ENCODE assay signal across 24 cellular contexts in the genomic region with DNA sequence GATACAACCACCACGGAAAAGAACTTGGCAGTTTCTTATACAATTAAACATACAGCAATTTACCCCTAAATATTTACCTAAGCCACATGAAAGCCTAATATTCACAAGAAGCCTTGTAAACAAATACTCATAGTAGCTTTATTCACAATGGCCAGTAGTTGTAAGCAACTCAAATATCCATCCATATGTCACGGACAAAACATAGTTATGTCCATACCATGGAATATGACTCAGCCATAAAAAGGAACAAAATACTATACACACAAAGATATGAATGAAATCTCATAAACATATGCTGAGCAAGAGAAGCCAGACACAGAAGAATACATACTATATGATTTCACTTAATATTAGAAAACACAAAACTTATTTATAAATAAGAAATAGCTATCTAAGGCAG.
"Had no signal": no experiment of that assay in that cellular context is flagged by ENCODE, and none has a peak within 500 bp of the region (broad histone marks: within the 10 kb centered on the region; RNA-seq: fewer than 3 reads in every experiment).

No MANE protein-coding gene starts in this region.

- DNase-seq: dermis blood vessel endothelial cell; esophagus squamous epithelium; foreskin fibroblast; glutamatergic neuron; immature natural killer cell; left lung; lower lobe of right lung; occipital lobe; pancreas; right cardiac atrium; small intestine; stimulated activated CD4-positive, alpha-beta T cell treated with anti-CD3 and anti-CD28 coated beads, Interleukin-12 subunit alpha, Interleukin-12 subunit beta, amount 100 ng/mL, for 4 hours; stimulated activated naive CD8-positive, alpha-beta T cell treated with anti-CD3 and anti-CD28 coated beads, Interleukin-15, Interleukin-2, amounts not matched to agents 100 U/mL and 50 U/mL, for 24 hours; tibial artery; upper lobe of left lung; uterus had no signal

- H3K4me3 ChIP-seq: esophagus squamous epithelium, gastroesophageal sphincter, left lung, lower lobe of right lung, neural progenitor cell, pancreas, suprapubic skin, tibial artery, upper lobe of left lung, uterus had no signal

- H3K4me3 Mint-ChIP-seq: memory B cell; mesothelial cell of epicardium; natural killer cell treated with Interleukin-12 subunit alpha and Interleukin-12 subunit beta and Interleukin-15 and Interleukin-18, amount 100 ng/mL, for 72 hours; neural progenitor cell had no signal

- H3K27ac ChIP-seq: esophagus squamous epithelium, gastroesophageal sphincter, left lung, lower lobe of right lung, neural progenitor cell, pancreas, suprapubic skin, tibial artery, upper lobe of left lung, uterus had no signal

- H3K9me3 Mint-ChIP-seq: immature natural killer cell; memory B cell; mesothelial cell of epicardium; natural killer cell treated with Interleukin-12 subunit alpha and Interleukin-12 subunit beta and Interleukin-15 and Interleukin-18, amount 100 ng/mL, for 72 hours; neural progenitor cell had no signal

- ATAC-seq: gastroesophageal sphincter; left lung; lower lobe of right lung; natural killer cell treated with Interleukin-12 subunit alpha and Interleukin-12 subunit beta and Interleukin-15 and Interleukin-18, amount 100 ng/mL, for 72 hours; pancreas; right cardiac atrium; stimulated activated naive CD8-positive, alpha-beta T cell treated with anti-CD3 and anti-CD28 coated beads, Interleukin-15, Interleukin-2, amounts not matched to agents 100 U/mL and 50 U/mL, for 24 hours had no signal

- H3K36me3 Mint-ChIP-seq: natural killer cell treated with Interleukin-12 subunit alpha and Interleukin-12 subunit beta and Interleukin-15 and Interleukin-18, amount 100 ng/mL, for 72 hours had no signal

- H3K27me3 ChIP-seq: esophagus squamous epithelium, gastroesophageal sphincter, left lung, neural progenitor cell, pancreas, suprapubic skin, tibial artery, upper lobe of left lung, uterus had no signal

- H3K4me2 ChIP-seq: neural progenitor cell had no signal

- FAIRE-seq: keratinocyte, pancreas, small intestine had no signal

- H2AFZ ChIP-seq: neural progenitor cell had no signal

- H3K9me3 ChIP-seq: esophagus squamous epithelium, gastroesophageal sphincter, left lung, lower lobe of right lung, pancreas, suprapubic skin, tibial artery, upper lobe of left lung, uterus had no signal

- H3K36me3 ChIP-seq: uterus had no signal

- H3K27me3 Mint-ChIP-seq: memory B cell; natural killer cell treated with Interleukin-12 subunit alpha and Interleukin-12 subunit beta and Interleukin-15 and Interleukin-18, amount 100 ng/mL, for 72 hours; progenitor cell of endocrine pancreas had no signal

- H3K27ac Mint-ChIP-seq: memory B cell; mesothelial cell of epicardium; natural killer cell treated with Interleukin-12 subunit alpha and Interleukin-12 subunit beta and Interleukin-15 and Interleukin-18, amount 100 ng/mL, for 72 hours; neural progenitor cell; progenitor cell of endocrine pancreas had no signal

- H3K9ac ChIP-seq: neural progenitor cell had no signal
